In genomic region chr1:21229246-21230000, GRCh38 we compare ENCODE assay signal across 21 cellular contexts. TPM values are rescaled to one million over a fixed set of nuclear protein-coding genes. Genes with fewer than 3 reads are reported as not detected.
DNase-seq lines count a peak whose midpoint lies in the region; TF ChIP-seq lines count a peak whose summit lies in the region.
"Had no signal": no experiment of that assay in that cellular context is flagged by ENCODE, and none has a peak within 500 bp of the region (broad histone marks: within the 10 kb centered on the region; RNA-seq: fewer than 3 reads in every experiment).

No MANE protein-coding gene starts in this region.

- no peaks in the 10 kb centered on the region for H3K9me3 Mint-ChIP-seq in HFFc6
- H3K9me3 Mint-ChIP-seq: immature natural killer cell, naive B cell had no signal

- peaks cover 29% of the 10 kb centered on the region for H3K4me1 Mint-ChIP-seq in HFFc6 (ENCODE audit: low read depth)
- H3K4me1 Mint-ChIP-seq: B cell, immature natural killer cell had no signal

- H3K4me3 ChIP-seq in AG09309 (ENCODE audit: control insufficient read depth, low read depth, low read length) (no peak overlapping the region), astrocyte of the spinal cord (ENCODE audit: low read depth, low read length) (no peak overlapping the region), fibroblast of the aortic adventitia (ENCODE audit: low read depth, low read length) (no peak overlapping the region)
- H3K4me3 ChIP-seq: heart left ventricle, PC-9, SK-N-MC had no signal

- in situ Hi-C loops in astrocyte of the spinal cord (cut with HindIII; ENCODE audit: low sequenced_read_pairs) = loop anchor here (25.0 kb wide), 1 partner anchor 108 kb away; no protein-coding TSS in a partner anchor

- TF ChIP-seq CTCF in AG09309 (IDR thresholded peaks at IDR 0.05; ENCODE audit: control insufficient read depth, insufficient read depth, low read depth, low read length, missing control alignments) = no peak
- no peak for TF ChIP-seq CTCF in HFFc6 (IDR thresholded peaks at IDR 0.05)
- TF ChIP-seq CTCF in astrocyte of the spinal cord (IDR thresholded peaks at IDR 0.05; ENCODE audit: low read depth, low read length) = no peak
- no peak for TF ChIP-seq CTCF in fibroblast of the aortic adventitia (IDR thresholded peaks at IDR 0.05; ENCODE audit: insufficient read depth, low read length)

- H3K27ac Mint-ChIP-seq in HFFc6 = peak overlapping the region; percentile 76
- H3K27ac Mint-ChIP-seq: B cell, immature natural killer cell had no signal

- H3K27me3 Mint-ChIP-seq in HFFc6 (ENCODE audit: insufficient read depth) = no peaks in the 10 kb centered on the region
- H3K27me3 Mint-ChIP-seq: B cell, naive B cell had no signal

- H3K4me3 Mint-ChIP-seq in HFFc6 = no peak overlapping the region; the same call in 1 of the 2 replicates
- H3K4me3 Mint-ChIP-seq: B cell, immature natural killer cell, naive B cell had no signal

- peaks cover 29% of the 10 kb centered on the region for H3K36me3 Mint-ChIP-seq in HFFc6 (ENCODE audit: low read depth)

- peak; percentile 48 for DNase-seq in AG09309 (ENCODE audit: low read depth)
- peak; percentile 53 for DNase-seq in HFFc6
- peak; percentile 72 for DNase-seq in astrocyte of the spinal cord (ENCODE audit: low read depth, low spot score)
- peak; percentile 94 for DNase-seq in fibroblast of the aortic adventitia (ENCODE audit: low read depth)
- no peak for DNase-seq in NCI-H345 (lab: John Stamatoyannopoulos, UW)
- no peak for DNase-seq in DMS53 (lab: John Stamatoyannopoulos, UW)
- DNase-seq in 8988T = no peak
- DNase-seq: activated CD4-positive, alpha-beta T cell treated with anti-CD3 and anti-CD28 coated beads for 4 hours; activated CD8-positive, alpha-beta memory T cell treated with anti-CD3 and anti-CD28 coated beads, Interleukin-2, amount 50 U/mL, for 48 hours; activated naive CD4-positive, alpha-beta T cell treated with Interleukin-2 at 50 U/mL for 16 hours; dermis blood vessel endothelial cell; heart left ventricle; immature natural killer cell; naive B cell; NCI-H1105; NCI-H2107; NCI-H69; PC-9; stimulated activated CD4-positive, alpha-beta T cell treated with anti-CD3 and anti-CD28 coated beads, Interleukin-4, amount 100 ng/mL, for 1 hour had no signal

RNA-seq across cellular contexts. Expression of gene EIF4G3, which starts 52.7 kb away (rescaled TPM):
- 10 to 100 TPM; 79.5 to 88.6 (median 82.0) TPM for total RNA-seq in HFFc6 (2021; fragmentation: NEBNext Ultra II Directional; extraction: Animal tissue kit (Norgen Biotek cat#: 25700))
- total RNA-seq in fibroblast of the aortic adventitia (ENCODE audit: low replicate concordance) = 58.6 and 80.6 TPM in 2 replicates

Comparison
In these comparisons a context has a peak if more than half of its experiments do, and no peak if none do; other contexts are left out.
1. DNase-seq: peak in AG09309 (single experiment), HFFc6 (single experiment), astrocyte of the spinal cord (single experiment) and fibroblast of the aortic adventitia (single experiment); none in NCI-H345 (single experiment), DMS53 (single experiment) and 8988T (single experiment).